Comparison of ENCODE assay signal across 17 cellular contexts in genomic region chr2:159595410-159596046, GRCh38. TPM values are rescaled to one million over a fixed set of nuclear protein-coding genes. Genes with fewer than 3 reads are reported as not detected.
DNase-seq lines count a peak whose midpoint lies in the region; ATAC-seq, FAIRE-seq and TF ChIP-seq lines count a peak whose summit lies in the region.
"Had no signal": no experiment of that assay in that cellular context is flagged by ENCODE, and none has a peak within 500 bp of the region (broad histone marks: within the 10 kb centered on the region; RNA-seq: fewer than 3 reads in every experiment).

No MANE protein-coding gene starts in this region.

- H3K27me3 ChIP-seq in RWPE2 (ENCODE audit: insufficient read depth, poor library complexity, severe bottlenecking) (no peaks in the 10 kb centered on the region), keratinocyte (ENCODE audit: control insufficient read depth, extremely low read depth, insufficient read depth, low read length) (no peaks in the 10 kb centered on the region), esophagus squamous epithelium (no peaks in the 10 kb centered on the region)

- H3K27ac ChIP-seq in RWPE2 (ENCODE audit: poor library complexity, severe bottlenecking): peak overlapping the region; percentile 75
- H3K27ac ChIP-seq in keratinocyte (ENCODE audit: control insufficient read depth, insufficient read depth, low read length): peak overlapping the region; percentile 36
- peak overlapping the region in 1 of 4 donors; percentile 6 for H3K27ac ChIP-seq in esophagus squamous epithelium

- intact Hi-C loops in esophagus squamous epithelium (cut with DNase I): no loop called here

- H2AFZ ChIP-seq in keratinocyte (ENCODE audit: control insufficient read depth, low read length): peak overlapping the region; percentile 27

- WGBS in esophagus squamous epithelium, 2 donors: 53 to 65% methylated on average over 6 of the region's 6 CpGs

- H3K36me3 ChIP-seq in RWPE2 (ENCODE audit: low read depth) (no peaks in the 10 kb centered on the region), keratinocyte (ENCODE audit: control insufficient read depth in 2 of 2, extremely low read depth in 1 of 2, insufficient read depth in 2 of 2, low read length in 2 of 2) (no peaks in the 10 kb centered on the region), esophagus squamous epithelium (no peaks in the 10 kb centered on the region)

- dilution Hi-C loops in keratinocyte (cut with MboI; ENCODE audit: extremely low pct_ligation_motif_present, low sequenced_read_pairs): no loop called here

- H4K20me1 ChIP-seq in keratinocyte (ENCODE audit: control insufficient read depth, extremely low read depth, insufficient read depth, low read length): no peaks in the 10 kb centered on the region

- H3K27me3 Mint-ChIP-seq in stimulated activated naive B cell treated with anti-CD40 and anti-IgM and Interleukin-4, amounts not matched to agents 10 μg/mL and 1 μg/mL and 100 μg/mL, for 72 hours: no peaks in the 10 kb centered on the region
- H3K27me3 Mint-ChIP-seq: activated naive CD8-positive, alpha-beta T cell treated with anti-CD3 and anti-CD28 coated beads, Interleukin-2, amount 10 ng/mL, durations not matched to agents 7 days and 5 days; CD4-positive, alpha-beta memory T cell; type B pancreatic cell had no signal

- no peaks in the 10 kb centered on the region for H3K36me3 Mint-ChIP-seq in stimulated activated naive B cell treated with anti-CD40 and anti-IgM and Interleukin-4, amounts not matched to agents 10 μg/mL and 1 μg/mL and 100 μg/mL, for 72 hours
- H3K36me3 Mint-ChIP-seq: activated naive CD8-positive, alpha-beta T cell treated with anti-CD3 and anti-CD28 coated beads, Interleukin-2, amount 10 ng/mL, durations not matched to agents 7 days and 5 days; CD4-positive, alpha-beta memory T cell had no signal

- peak; percentile 13 for FAIRE-seq in keratinocyte (lab: Jason Lieb, UNC)

- no peak overlapping the region for H3K9ac ChIP-seq in keratinocyte (ENCODE audit: control insufficient read depth, extremely low read depth, insufficient read depth, low read length)

- H3K4me3 ChIP-seq in LNCaP clone FGC (ENCODE audit: low read depth, low read length) (no peak overlapping the region), RWPE2 (ENCODE audit: severe bottlenecking) (no peak overlapping the region), keratinocyte (ENCODE audit: control insufficient read depth in 2 of 3, extremely low read depth in 1 of 3, insufficient read depth in 2 of 3, low read depth in 1 of 3, low read length in 3 of 3) (peak overlapping the region in 1 of 3 experiments; percentile 13), esophagus squamous epithelium (no peak overlapping the region)

- H3K9me3 Mint-ChIP-seq in stimulated activated naive B cell treated with anti-CD40 and anti-IgM and Interleukin-4, amounts not matched to agents 10 μg/mL and 1 μg/mL and 100 μg/mL, for 72 hours: no peaks in the 10 kb centered on the region
- H3K9me3 Mint-ChIP-seq: activated naive CD8-positive, alpha-beta T cell treated with anti-CD3 and anti-CD28 coated beads, Interleukin-2, amount 10 ng/mL, durations not matched to agents 7 days and 5 days; CD4-positive, alpha-beta memory T cell had no signal

- peaks cover 4 to 6% of the 10 kb centered on the region in 2 donors for H3K4me1 Mint-ChIP-seq in stimulated activated naive B cell treated with anti-CD40 and anti-IgM and Interleukin-4, amounts not matched to agents 10 μg/mL and 1 μg/mL and 100 μg/mL, for 72 hours
- H3K4me1 Mint-ChIP-seq: activated naive CD8-positive, alpha-beta T cell treated with anti-CD3 and anti-CD28 coated beads, Interleukin-2, amount 10 ng/mL, durations not matched to agents 7 days and 5 days; CD4-positive, alpha-beta memory T cell had no signal

- ATAC-seq in RWPE2 (ENCODE audit: low read depth): peak; percentile 86
- ATAC-seq in stimulated activated naive B cell treated with anti-CD40 and anti-IgM and Interleukin-4, amounts not matched to agents 10 μg/mL and 1 μg/mL and 100 μg/mL, for 72 hours (replicated peaks): no peak
- ATAC-seq: esophagus mucosa; right cardiac atrium; stimulated activated naive CD8-positive, alpha-beta T cell treated with anti-CD3 and anti-CD28 coated beads, Interleukin-15, Interleukin-2, amounts not matched to agents 100 U/mL and 50 U/mL, for 24 hours had no signal

- TF ChIP-seq CTCF in LNCaP clone FGC (IDR thresholded peaks at IDR 0.05; ENCODE audit: control insufficient read depth, extremely low read depth, insufficient read depth) (no peak), RWPE2 (IDR thresholded peaks at IDR 0.05; ENCODE audit: poor library complexity, severe bottlenecking) (peak; percentile 37), keratinocyte (optimal IDR thresholded peaks at IDR 0.05 in 1 of 3, IDR thresholded peaks at IDR 0.05 in 1 of 3, conservative IDR thresholded peaks at IDR 0.05 in 1 of 3; ENCODE audit: extremely low read depth in 1 of 3, insufficient read depth in 2 of 3, low read length in 3 of 3) (no peak), esophagus squamous epithelium (IDR thresholded peaks at IDR 0.05) (no peak)

- no peak for TF ChIP-seq POLR2A in esophagus squamous epithelium (IDR thresholded peaks at IDR 0.05)

- H3K9me1 ChIP-seq in keratinocyte (ENCODE audit: control insufficient read depth, extremely low read depth, insufficient read depth, low read length): no peaks in the 10 kb centered on the region

- DNase-seq in ELR (ENCODE audit: low read depth): peak; percentile 63
- DNase-seq in LNCaP clone FGC (ENCODE audit: low read depth): peak; percentile 85
- DNase-seq in RWPE2 (ENCODE audit: low spot score): no peak
- no peak for DNase-seq in keratinocyte (ENCODE audit: low read depth, low spot score)
- DNase-seq in activated effector memory CD4-positive, alpha-beta T cell treated with Interleukin-2 at 50 U/mL for 16 hours: no peak
- no peak for DNase-seq in stimulated activated naive B cell treated with anti-CD40 and anti-IgM and Interleukin-4, amounts not matched to agents 10 μg/mL and 1 μg/mL and 100 μg/mL, for 72 hours
- no peak for DNase-seq in esophagus squamous epithelium (lab: John Stamatoyannopoulos, UW)
- no peak for DNase-seq in GM19240 (ENCODE audit: insufficient read length, low spot score)
- DNase-seq: activated CD4-positive, CD25-positive, alpha-beta regulatory T cell treated with anti-CD3 and anti-CD28 coated beads, Interleukin-2, amount 50 U/mL, for 72 hours; activated naive CD8-positive, alpha-beta T cell treated with anti-CD3 and anti-CD28 coated beads, Interleukin-2, amount 10 ng/mL, durations not matched to agents 7 days and 5 days; CD4-positive, alpha-beta memory T cell; NCI-H1436 treated with DMSO at 0.1 percent for 48 hours; right cardiac atrium; SHP77 treated with DMSO at 0.1 percent for 48 hours; stimulated activated naive CD8-positive, alpha-beta T cell treated with anti-CD3 and anti-CD28 coated beads, Interleukin-15, Interleukin-2, amounts not matched to agents 100 U/mL and 50 U/mL, for 24 hours had no signal

- no peaks in the 10 kb centered on the region for H3K9me3 ChIP-seq in RWPE2 (ENCODE audit: severe bottlenecking)
- H3K9me3 ChIP-seq in keratinocyte (ENCODE audit: control insufficient read depth, low read depth, low read length): no peaks in the 10 kb centered on the region
- no peaks in the 10 kb centered on the region for H3K9me3 ChIP-seq in esophagus squamous epithelium

- no peak overlapping the region for H3K4me3 Mint-ChIP-seq in stimulated activated naive B cell treated with anti-CD40 and anti-IgM and Interleukin-4, amounts not matched to agents 10 μg/mL and 1 μg/mL and 100 μg/mL, for 72 hours
- H3K4me3 Mint-ChIP-seq: activated naive CD8-positive, alpha-beta T cell treated with anti-CD3 and anti-CD28 coated beads, Interleukin-2, amount 10 ng/mL, durations not matched to agents 7 days and 5 days; CD4-positive, alpha-beta memory T cell; type B pancreatic cell had no signal

- H3K4me1 ChIP-seq in RWPE2 (ENCODE audit: insufficient read depth, poor library complexity, severe bottlenecking): peaks cover 22% of the 10 kb centered on the region
- peaks cover 16% of the 10 kb centered on the region for H3K4me1 ChIP-seq in keratinocyte (ENCODE audit: control insufficient read depth, extremely low read depth, insufficient read depth, low read length)
- H3K4me1 ChIP-seq in esophagus squamous epithelium: peaks cover 2 to 37% (median 8%) of the 10 kb centered on the region in 3 donors

- H3K79me2 ChIP-seq in keratinocyte (ENCODE audit: control insufficient read depth, insufficient read depth, low read length): peaks cover 12% of the 10 kb centered on the region

- H3K4me2 ChIP-seq in keratinocyte (ENCODE audit: control insufficient read depth, extremely low read depth, insufficient read depth, low read depth, low read length): peak overlapping the region; percentile 64

- no peak overlapping the region for H3K27ac Mint-ChIP-seq in stimulated activated naive B cell treated with anti-CD40 and anti-IgM and Interleukin-4, amounts not matched to agents 10 μg/mL and 1 μg/mL and 100 μg/mL, for 72 hours
- H3K27ac Mint-ChIP-seq: activated naive CD8-positive, alpha-beta T cell treated with anti-CD3 and anti-CD28 coated beads, Interleukin-2, amount 10 ng/mL, durations not matched to agents 7 days and 5 days; type B pancreatic cell had no signal

RNA-seq across cellular contexts. Expression of gene BAZ2B, which starts 20.8 kb away (rescaled TPM):
- polyA plus RNA-seq in keratinocyte: 25.1 to 31.3 TPM (median 27.0 TPM) in 3 replicates
- 107 TPM for polyA plus RNA-seq in keratinocyte (2011; ENCODE audit: low read depth)
- polyA plus RNA-seq in keratinocyte (2011; cell fraction: cytosol; rRNA removed): 11.0 and 17.6 TPM in 2 replicates
- polyA plus RNA-seq in keratinocyte (2011; cell fraction: nucleus; rRNA removed): 51.9 and 64.4 TPM in 2 replicates
- polyA plus RNA-seq in keratinocyte (2012; ENCODE audit: low replicate concordance): 23.6 and 33.9 TPM in 2 replicates
- polyA minus RNA-seq in keratinocyte: 33.1 to 121 TPM (median 114 TPM) in 3 replicates
- 16.5 TPM for polyA minus RNA-seq in keratinocyte (2011; cell fraction: cytosol; rRNA and poly(A)+ RNA removed)
- polyA minus RNA-seq in keratinocyte (2011; cell fraction: nucleus; rRNA and poly(A)+ RNA removed): 70.9 and 159 TPM in 2 replicates
- 10 to 100 TPM; 41.6 to 94.6 (median 54.1) TPM for total RNA-seq in esophagus squamous epithelium

Comparison
In these comparisons a context has a peak if more than half of its experiments do, and no peak if none do; other contexts are left out.
1. DNase-seq: peak in ELR (single experiment) and LNCaP clone FGC (single experiment); none in RWPE2 (single experiment), keratinocyte (single experiment), activated effector memory CD4-positive, alpha-beta T cell treated with Interleukin-2 at 50 U/mL for 16 hours (single experiment), stimulated activated naive B cell treated with anti-CD40 and anti-IgM and Interleukin-4, amounts not matched to agents 10 μg/mL and 1 μg/mL and 100 μg/mL, for 72 hours (single experiment), esophagus squamous epithelium (single experiment) and GM19240 (single experiment).